ENCODE assay signal across 8 cellular contexts in the genomic region with DNA sequence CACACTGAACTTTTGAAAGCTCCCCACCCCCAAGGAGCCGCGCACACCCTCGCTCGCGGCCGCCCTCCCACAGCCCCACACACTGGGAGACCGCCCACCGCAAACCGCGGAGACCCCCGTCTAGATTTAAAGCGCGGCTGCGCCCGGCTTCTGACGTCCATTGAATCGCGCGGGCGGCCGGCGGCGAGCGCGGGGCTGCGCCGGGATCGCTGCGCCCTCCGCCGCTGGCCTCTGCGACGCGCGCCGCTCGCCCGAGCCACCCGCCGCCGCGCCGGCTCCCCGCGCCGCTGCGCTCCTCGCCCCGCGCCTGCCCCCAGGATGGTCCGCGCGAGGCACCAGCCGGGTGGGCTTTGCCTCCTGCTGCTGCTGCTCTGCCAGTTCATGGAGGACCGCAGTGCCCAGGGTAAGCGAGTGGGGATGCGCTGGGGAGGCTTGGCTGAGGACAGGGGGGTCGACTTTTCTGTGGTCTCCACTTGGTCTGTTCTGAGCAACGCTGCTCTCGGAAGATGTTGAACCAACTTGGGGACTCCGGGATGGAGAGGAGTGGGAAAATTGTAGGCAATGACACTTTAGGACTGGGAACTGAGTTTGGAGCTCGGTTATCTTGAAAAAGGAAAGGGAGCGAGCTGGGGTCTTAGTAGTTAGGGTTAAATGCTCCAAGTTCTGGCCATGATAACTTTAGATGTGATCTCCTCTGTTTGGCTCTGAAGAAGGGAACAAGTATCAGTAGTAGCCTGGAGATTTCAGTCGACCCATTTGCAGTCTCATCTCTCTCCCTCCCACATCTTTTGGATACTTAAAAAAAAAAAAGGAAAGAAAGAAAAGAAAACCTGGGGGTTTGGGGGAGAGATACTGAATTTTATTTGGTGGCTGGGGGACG. TPM values are rescaled to one million over a fixed set of nuclear protein-coding genes. Genes with fewer than 3 reads are reported as not detected.
DNase-seq lines count a peak whose midpoint lies in the region; FAIRE-seq and TF ChIP-seq lines count a peak whose summit lies in the region.

A gene with protein sequence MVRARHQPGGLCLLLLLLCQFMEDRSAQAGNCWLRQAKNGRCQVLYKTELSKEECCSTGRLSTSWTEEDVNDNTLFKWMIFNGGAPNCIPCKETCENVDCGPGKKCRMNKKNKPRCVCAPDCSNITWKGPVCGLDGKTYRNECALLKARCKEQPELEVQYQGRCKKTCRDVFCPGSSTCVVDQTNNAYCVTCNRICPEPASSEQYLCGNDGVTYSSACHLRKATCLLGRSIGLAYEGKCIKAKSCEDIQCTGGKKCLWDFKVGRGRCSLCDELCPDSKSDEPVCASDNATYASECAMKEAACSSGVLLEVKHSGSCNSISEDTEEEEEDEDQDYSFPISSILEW (plus strand): TSS at position 156 of the 880 bp plus-strand sequence. CDS start 163 bp downstream, at position 319.

- H3K36me3 ChIP-seq in neutrophil: no peaks in the 10 kb centered on the region

- peaks cover 37% of the 10 kb centered on the region for H3K4me1 Mint-ChIP-seq in activated CD4-positive, alpha-beta memory T cell treated with anti-CD3 and anti-CD28 coated beads, Interleukin-2, amount 10 ng/mL, durations not matched to agents 7 days and 5 days

- in situ Hi-C loops in G401 (cut with HindIII; ENCODE audit: low sequenced_read_pairs): no loop called here

- no peak within 1 kb of the TSS for H3K27ac Mint-ChIP-seq in activated CD4-positive, alpha-beta memory T cell treated with anti-CD3 and anti-CD28 coated beads, Interleukin-2, amount 10 ng/mL, durations not matched to agents 7 days and 5 days

- peaks cover 71% of the 10 kb centered on the region for H3K27me3 Mint-ChIP-seq in activated CD4-positive, alpha-beta memory T cell treated with anti-CD3 and anti-CD28 coated beads, Interleukin-2, amount 10 ng/mL, durations not matched to agents 7 days and 5 days

- H3K4me3 Mint-ChIP-seq in activated CD4-positive, alpha-beta memory T cell treated with anti-CD3 and anti-CD28 coated beads, Interleukin-2, amount 10 ng/mL, durations not matched to agents 7 days and 5 days: peak within 1 kb of the TSS; percentile 79

- H3K4me3 ChIP-seq in AG04450 (ENCODE audit: low read depth, low read length) (peak within 1 kb of the TSS; percentile 97), foreskin fibroblast (ENCODE audit: low read depth in 1 of 2, low read length in 2 of 2) (peak within 1 kb of the TSS; percentile 71 to 88), neutrophil (ENCODE audit: low read depth in 1 of 2, low read length in 1 of 2) (peak within 1 kb of the TSS; percentile 34 to 60)

- FAIRE-seq in RCC 7860 (lab: Jason Lieb, UNC): no peak

- TF ChIP-seq CTCF in AG04450 (IDR thresholded peaks at IDR 0.05; ENCODE audit: low read depth, low read length) (no peak), foreskin fibroblast (IDR thresholded peaks at IDR 0.05; ENCODE audit: low read depth, low read length) (no peak), neutrophil (IDR thresholded peaks at IDR 0.05) (no peak)

- H3K36me3 Mint-ChIP-seq in activated CD4-positive, alpha-beta memory T cell treated with anti-CD3 and anti-CD28 coated beads, Interleukin-2, amount 10 ng/mL, durations not matched to agents 7 days and 5 days (ENCODE audit: low read depth): no peaks in the 10 kb centered on the region

- H3K9me3 Mint-ChIP-seq in activated CD4-positive, alpha-beta memory T cell treated with anti-CD3 and anti-CD28 coated beads, Interleukin-2, amount 10 ng/mL, durations not matched to agents 7 days and 5 days: no peaks in the 10 kb centered on the region

- no peaks in the 10 kb centered on the region; the same call in 1 of the 2 replicates for H3K9me3 ChIP-seq in AG04450 (ENCODE audit: control insufficient read depth, insufficient read depth, low read length)
- no peaks in the 10 kb centered on the region for H3K9me3 ChIP-seq in neutrophil

- POLR2A ChIA-PET in AG04450 (lab: Yijun Ruan, JAX): interaction anchor here (0.6 to 1.4 kb wide), 8 partner anchors 11 to 732 kb away, joined by 3 to 4 read pairs (median 3); no protein-coding TSS in a partner anchor
- POLR2A ChIA-PET in activated CD4-positive, alpha-beta memory T cell treated with anti-CD3 and anti-CD28 coated beads, Interleukin-2, amount 10 ng/mL, durations not matched to agents 7 days and 5 days (lab: Charles Lee): interaction anchor here (1.4 kb wide), 1 partner anchor 80 kb away, joined by 4 read pairs; the partner anchor contains the start of gene NDUFS4

- peaks cover 30 to 39% of the 10 kb centered on the region in 2 experiments for H3K4me1 ChIP-seq in neutrophil (ENCODE audit: control insufficient read depth in 1 of 2, insufficient read depth in 1 of 2, low read depth in 1 of 2, low read length in 1 of 2)

- DNase-seq in AG04450 (ENCODE audit: low read depth, low spot score) (no peak), H4 (ENCODE audit: low spot score) (no peak), foreskin fibroblast (peak in 1 of 2 donors; percentile 79), G401 (ENCODE audit: low spot score) (no peak), NCI-H1105 (lab: John Stamatoyannopoulos, UW) (no peak), RCC 7860 (ENCODE audit: low spot score) (no peak)
- DNase-seq in activated CD4-positive, alpha-beta memory T cell treated with anti-CD3 and anti-CD28 coated beads, Interleukin-2, amount 10 ng/mL, durations not matched to agents 7 days and 5 days: no peak

- CTCF ChIA-PET in AG04450 (lab: Charles Lee): interaction anchor here (0.6 to 2.2 kb wide), 7 partner anchors 220 to 754 kb away, joined by 3 to 9 read pairs (median 3); no protein-coding TSS in a partner anchor
- CTCF ChIA-PET in activated CD4-positive, alpha-beta memory T cell treated with anti-CD3 and anti-CD28 coated beads, Interleukin-2, amount 10 ng/mL, durations not matched to agents 7 days and 5 days (lab: Charles Lee): interaction anchor here (1.4 to 1.9 kb wide), 2 partner anchors 9 to 748 kb away, joined by 4 to 5 read pairs; no protein-coding TSS in a partner anchor

- H3K27me3 ChIP-seq in AG04450 (ENCODE audit: control insufficient read depth, insufficient read depth, low read length) (no peaks in the 10 kb centered on the region), neutrophil (peaks cover 98% of the 10 kb centered on the region)

- peak within 1 kb of the TSS; percentile 83 for H3K27ac ChIP-seq in AG04450 (ENCODE audit: low read depth, low read length)
- no peak within 1 kb of the TSS for H3K27ac ChIP-seq in neutrophil

RNA-seq across cellular contexts. Expression of the gene that starts here (rescaled TPM):
- polyA plus RNA-seq in AG04450 (2011; rRNA removed): 106 and 121 TPM in 2 replicates
- 59.3 and 63.3 TPM in 2 replicates for polyA minus RNA-seq in AG04450 (2011; rRNA and poly(A)+ RNA removed)
- 13.6 and 16.7 TPM in 2 replicates for total RNA-seq in H4 (2014; rRNA removed; shearing (Covaris generic))
- not detected for total RNA-seq in activated CD4-positive, alpha-beta memory T cell treated with anti-CD3 and anti-CD28 coated beads, Interleukin-2, amount 10 ng/mL, durations not matched to agents 7 days and 5 days
- not detected in 2 replicates for total RNA-seq in G401 (2014; rRNA removed; shearing (Covaris generic))

Comparison
In these comparisons a context has a peak if more than half of its experiments do, and no peak if none do; other contexts are left out.
1. RNA of the gene that starts here (total RNA-seq): 13.6 to 16.7 TPM in H4; not detected in activated CD4-positive, alpha-beta memory T cell treated with anti-CD3 and anti-CD28 coated beads, Interleukin-2, amount 10 ng/mL, durations not matched to agents 7 days and 5 days and not detected in G401; every median in the first group is over 10 times any median in the second.
2. H3K4me3 ChIP-seq: peak in every context shown above with its lines; median percentile 97 in AG04450; 80 in foreskin fibroblast; 47 in neutrophil.